1 cellular context compared by ENCODE assay signal in genomic region chr20:37991506-37992302, GRCh38.
TF ChIP-seq lines count a peak whose summit lies in the region.

No MANE protein-coding gene starts in this region.

TF ChIP-seq in endothelial cell of umbilical vein, 7 proteins besides CTCF, POLR2A, EP300 and RAD21 (continued from another document):
- TF ChIP-seq FOS (IDR thresholded peaks at IDR 0.05; ENCODE audit: borderline replicate concordance, insufficient read depth, low read length) (no peak), JUN (IDR thresholded peaks at IDR 0.05; ENCODE audit: borderline replicate concordance, insufficient read depth, insufficient read length, low read depth) (no peak), POLR2AphosphoS5 (IDR thresholded peaks at IDR 0.05; ENCODE audit: insufficient read depth, low read depth, low read length) (no peak), GATA2 (IDR thresholded peaks at IDR 0.05; ENCODE audit: insufficient read depth, insufficient read length, low read depth, low read length) (no peak)
- TF ChIP-seq, protein P1, sequence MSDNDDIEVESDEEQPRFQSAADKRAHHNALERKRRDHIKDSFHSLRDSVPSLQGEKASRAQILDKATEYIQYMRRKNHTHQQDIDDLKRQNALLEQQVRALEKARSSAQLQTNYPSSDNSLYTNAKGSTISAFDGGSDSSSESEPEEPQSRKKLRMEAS (IDR thresholded peaks at IDR 0.05; ENCODE audit: insufficient read depth, insufficient read length): no peak
